Comparison of ENCODE assay signal across 17 cellular contexts in the genomic region with DNA sequence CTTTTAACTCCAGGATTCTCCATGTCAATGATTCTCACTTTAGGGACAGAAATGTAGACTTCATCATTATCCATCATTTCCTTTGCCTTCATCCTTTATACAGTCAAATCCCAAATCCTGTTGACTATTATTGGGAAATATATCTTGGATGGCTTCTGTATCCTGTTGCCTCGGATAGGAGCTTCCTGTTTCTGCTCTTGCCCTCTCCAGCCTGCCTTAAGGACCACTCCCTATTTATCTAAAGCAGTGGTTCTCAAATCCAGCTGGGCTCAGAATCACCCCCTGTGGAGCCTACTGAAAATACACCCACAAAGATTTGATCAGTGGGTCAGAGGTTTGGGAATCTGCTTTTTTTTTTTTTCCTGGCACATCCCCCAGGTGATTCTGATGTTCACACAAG. TPM values are rescaled to one million over a fixed set of nuclear protein-coding genes. Genes with fewer than 3 reads are reported as not detected.
A peak's percentile ranks its signal among the peaks of the same experiment; 100 is the strongest.
DNase-seq lines count a peak whose midpoint lies in the region; ATAC-seq and TF ChIP-seq lines count a peak whose summit lies in the region.
"Had no signal": no experiment of that assay in that cellular context is flagged by ENCODE, and none has a peak within 500 bp of the region (broad histone marks: within the 10 kb centered on the region; RNA-seq: fewer than 3 reads in every experiment).

No MANE protein-coding gene starts in this region.

- 0 out of 2 replicates have a peak, but pooled peaks have one; percentile 3 for TF ChIP-seq CTCF in AG10803 (conservative IDR thresholded peaks at IDR 0.05; ENCODE audit: low read length)
- peak; percentile 17 for TF ChIP-seq CTCF in progenitor cell of endocrine pancreas (IDR thresholded peaks at IDR 0.05; ENCODE audit: unreplicated experiment)

- H3K4me3 ChIP-seq in AG10803 (ENCODE audit: low read length) = no peak overlapping the region
- H3K4me3 ChIP-seq: GM23248, HAP-1, K562 had no signal

- no peaks in the 10 kb centered on the region for H3K9me3 Mint-ChIP-seq in progenitor cell of endocrine pancreas (ENCODE audit: low read depth)
- H3K9me3 Mint-ChIP-seq in naive thymus-derived CD8-positive, alpha-beta T cell = no peaks in the 10 kb centered on the region
- H3K9me3 Mint-ChIP-seq: CD4-positive, alpha-beta T cell had no signal

- H3K4me3 Mint-ChIP-seq in progenitor cell of endocrine pancreas (ENCODE audit: low read depth) = no peak overlapping the region
- H3K4me3 Mint-ChIP-seq in naive thymus-derived CD8-positive, alpha-beta T cell = no peak overlapping the region
- H3K4me3 Mint-ChIP-seq: CD4-positive, alpha-beta T cell had no signal

- H3K27me3 Mint-ChIP-seq in progenitor cell of endocrine pancreas = peaks cover 57% of the 10 kb centered on the region
- peaks cover 4 to 24% (median 9%) of the 10 kb centered on the region in 5 donors for H3K27me3 Mint-ChIP-seq in naive thymus-derived CD8-positive, alpha-beta T cell

- DNase-seq in NCI-H345 (lab: John Stamatoyannopoulos, UW) = peak; percentile 8
- no peak for DNase-seq in NCI-H345 treated with DMSO at 0.1 percent for 48 hours (lab: John Stamatoyannopoulos, UW; ENCODE audit: unreplicated experiment)
- DNase-seq in AG10803 (ENCODE audit: low read depth) = no peak
- peak; percentile 10 for DNase-seq in NCI-H748 treated with DMSO at 0.1 percent for 48 hours (lab: John Stamatoyannopoulos, UW)
- no peak for DNase-seq in progenitor cell of endocrine pancreas (ENCODE audit: low spot score, unreplicated experiment)
- DNase-seq in naive thymus-derived CD8-positive, alpha-beta T cell = no peak
- DNase-seq in NCI-H2196 treated with DMSO at 0.1 percent for 48 hours (lab: John Stamatoyannopoulos, UW; ENCODE audit: unreplicated experiment) = no peak
- DNase-seq: Calu3; CD4-positive, alpha-beta T cell; GF-D8; GM23248; NCI-H1105; NCI-H1930; NCI-H510A; RPMI8226 had no signal

- POLR2A ChIA-PET in naive thymus-derived CD8-positive, alpha-beta T cell (lab: Charles Lee) = no interaction called here

- H3K36me3 Mint-ChIP-seq in progenitor cell of endocrine pancreas (ENCODE audit: insufficient read depth) = no peaks in the 10 kb centered on the region
- no peaks in the 10 kb centered on the region for H3K36me3 Mint-ChIP-seq in naive thymus-derived CD8-positive, alpha-beta T cell

- no peak for ATAC-seq in naive thymus-derived CD8-positive, alpha-beta T cell
- ATAC-seq: K562 had no signal

- H3K4me1 Mint-ChIP-seq in progenitor cell of endocrine pancreas (ENCODE audit: low read depth) = no peaks in the 10 kb centered on the region
- H3K4me1 Mint-ChIP-seq in naive thymus-derived CD8-positive, alpha-beta T cell = no peaks in the 10 kb centered on the region

- H3K27ac Mint-ChIP-seq in progenitor cell of endocrine pancreas = no peak overlapping the region
- no peak overlapping the region for H3K27ac Mint-ChIP-seq in naive thymus-derived CD8-positive, alpha-beta T cell
- H3K27ac Mint-ChIP-seq: CD4-positive, alpha-beta T cell had no signal

RNA-seq across cellular contexts. Expression of a gene that starts 8.5 kb away (rescaled TPM):
- total RNA-seq in progenitor cell of endocrine pancreas = 0.69 and 0.78 TPM in 2 replicates
- under 1 TPM; 0.13 to 0.27 TPM for total RNA-seq in naive thymus-derived CD8-positive, alpha-beta T cell
- polyA plus RNA-seq in naive thymus-derived CD8-positive, alpha-beta T cell = 1 to 10 TPM in 2 of 3 donors, under 1 TPM in 1; 0.56 to 1.2 (median 1.1) TPM

Comparison
In these comparisons a context has a peak if more than half of its experiments do, and no peak if none do; other contexts are left out.
1. DNase-seq: peak in NCI-H345 (single experiment) and NCI-H748 treated with DMSO at 0.1 percent for 48 hours (single experiment); none in NCI-H345 treated with DMSO at 0.1 percent for 48 hours (single experiment), AG10803 (single experiment), progenitor cell of endocrine pancreas (single experiment), naive thymus-derived CD8-positive, alpha-beta T cell (0 of 10) and NCI-H2196 treated with DMSO at 0.1 percent for 48 hours (single experiment).